ENCODE assay signal across 8 cellular contexts in genomic region chr7:24757799-24758275, GRCh38. TPM values are rescaled to one million over a fixed set of nuclear protein-coding genes. Genes with fewer than 3 reads are reported as not detected.
DNase-seq lines count a peak whose midpoint lies in the region; ATAC-seq and TF ChIP-seq lines count a peak whose summit lies in the region.

No MANE protein-coding gene starts in this region.

- peaks cover 10% of the 10 kb centered on the region for H3K4me1 ChIP-seq in CD8-positive, alpha-beta memory T cell (ENCODE audit: insufficient read depth, low read length)
- H3K4me1 ChIP-seq in duodenal mucosa (ENCODE audit: control insufficient read depth in 1 of 2, insufficient read depth in 2 of 2, low read length in 2 of 2): peaks cover 0 to 6% of the 10 kb centered on the region in 2 donors
- no peaks in the 10 kb centered on the region for H3K4me1 ChIP-seq in mesendoderm (ENCODE audit: control insufficient read depth, low read depth, low read length)
- no peaks in the 10 kb centered on the region for H3K4me1 ChIP-seq in uterus

- POLR2A ChIA-PET in CD8-positive, alpha-beta memory T cell (lab: Charles Lee): no interaction called here

- no peak overlapping the region for H4K8ac ChIP-seq in mesendoderm (ENCODE audit: low read depth, low read length)

- H3K4me2 ChIP-seq in mesendoderm (ENCODE audit: low read length): peak overlapping the region; percentile 78

- intact Hi-C loops in uterus (cut with DNase I; ENCODE audit: low total_unique reads): no loop called here

- CTCF ChIA-PET in CD8-positive, alpha-beta memory T cell (lab: Charles Lee): no interaction called here

- peak overlapping the region; percentile 25 for H3K18ac ChIP-seq in mesendoderm (ENCODE audit: low read length)

- H3K4me1 Mint-ChIP-seq in CD8-positive, alpha-beta memory T cell: peaks cover 18 to 27% (median 22%) of the 10 kb centered on the region in 3 donors

- TF ChIP-seq CTCF in uterus (IDR thresholded peaks at IDR 0.05): no peak

- H3K27ac Mint-ChIP-seq in CD8-positive, alpha-beta memory T cell: peak overlapping the region in 1 of 8 donors; percentile 17

- no peaks in the 10 kb centered on the region for H3K36me3 ChIP-seq in CD8-positive, alpha-beta memory T cell (ENCODE audit: insufficient read depth, low read length)
- H3K36me3 ChIP-seq in duodenal mucosa (ENCODE audit: control insufficient read depth in 1 of 2, insufficient read depth in 2 of 2, low read length in 2 of 2): no peaks in the 10 kb centered on the region
- no peaks in the 10 kb centered on the region for H3K36me3 ChIP-seq in mesendoderm (ENCODE audit: control insufficient read depth, insufficient read depth, low read length)
- no peaks in the 10 kb centered on the region for H3K36me3 ChIP-seq in uterus

- H3K23ac ChIP-seq in mesendoderm (ENCODE audit: low read length): peak overlapping the region; percentile 80

- WGBS in mesendoderm (ENCODE audit: extremely low coverage, insufficient coverage, low lambda C conversion rate): no CpG with 5 or more reads among the region's 23 CpGs

- H2AK5ac ChIP-seq in mesendoderm (ENCODE audit: low read length): no peak overlapping the region

- peak overlapping the region; percentile 22 for H3K4ac ChIP-seq in mesendoderm (ENCODE audit: low read depth, low read length)

- H3K4me3 ChIP-seq in CD8-positive, alpha-beta memory T cell (ENCODE audit: low read length): no peak overlapping the region
- H3K4me3 ChIP-seq in duodenal mucosa (ENCODE audit: low read depth in 1 of 2, low read length in 2 of 2) (peak overlapping the region; percentile 63 to 67), mesendoderm (ENCODE audit: low read length) (peak overlapping the region; percentile 30), uterus (peak overlapping the region; percentile 71 to 77)

- no peak overlapping the region for H2BK15ac ChIP-seq in mesendoderm (replicated peaks; ENCODE audit: low read depth)

- H3K56ac ChIP-seq in mesendoderm (ENCODE audit: low read length): peak overlapping the region; percentile 88

- H2BK5ac ChIP-seq in mesendoderm (ENCODE audit: low read length): no peak overlapping the region

- H4K5ac ChIP-seq in mesendoderm (ENCODE audit: low read length): no peak overlapping the region

- ATAC-seq in GM21723 (IDR thresholded peaks at IDR 0.05; ENCODE audit: unreplicated experiment): peak; percentile 21

- no peaks in the 10 kb centered on the region for H3K36me3 Mint-ChIP-seq in CD8-positive, alpha-beta memory T cell

- peaks cover 0 to 4% (median 0%) of the 10 kb centered on the region in 5 donors for H3K9me3 Mint-ChIP-seq in CD8-positive, alpha-beta memory T cell

- no peaks in the 10 kb centered on the region for H3K9me3 ChIP-seq in CD8-positive, alpha-beta memory T cell (ENCODE audit: low read length)
- no peaks in the 10 kb centered on the region for H3K9me3 ChIP-seq in duodenal mucosa (ENCODE audit: control insufficient read depth in 1 of 2, low read length in 2 of 2)
- H3K9me3 ChIP-seq in uterus: no peaks in the 10 kb centered on the region

- peaks cover 31% of the 10 kb centered on the region for H3K27me3 ChIP-seq in CD8-positive, alpha-beta memory T cell (ENCODE audit: insufficient read depth, low read length, poor library complexity, severe bottlenecking)
- H3K27me3 ChIP-seq in duodenal mucosa (ENCODE audit: control insufficient read depth in 1 of 2, insufficient read depth in 2 of 2, low read length in 2 of 2) (peaks cover 0 to 35% of the 10 kb centered on the region in 2 donors), mesendoderm (ENCODE audit: insufficient read depth, low read length, poor library complexity) (peaks cover 15% of the 10 kb centered on the region), uterus (no peaks in the 10 kb centered on the region)

- H2BK120ac ChIP-seq in mesendoderm (ENCODE audit: low read depth, low read length): no peak overlapping the region

- no peak for TF ChIP-seq POLR2A in uterus (IDR thresholded peaks at IDR 0.05)

- DNase-seq in CD8-positive, alpha-beta memory T cell: no peak
- peak; percentile 76 for DNase-seq in NCI-H226
- peak; percentile 26 for DNase-seq in mesendoderm
- DNase-seq in uterus: peak in 1 of 2 donors; percentile 18
- no peak for DNase-seq in NCI-H345 (lab: John Stamatoyannopoulos, UW)
- DNase-seq in NCI-H2196 treated with DMSO at 0.1 percent for 48 hours (lab: John Stamatoyannopoulos, UW; ENCODE audit: unreplicated experiment): no peak

- H3K27me3 Mint-ChIP-seq in CD8-positive, alpha-beta memory T cell: peaks cover 54 to 76% of the 10 kb centered on the region in 2 donors

- H3K27ac ChIP-seq in CD8-positive, alpha-beta memory T cell (ENCODE audit: low read depth, low read length): no peak overlapping the region
- no peak overlapping the region for H3K27ac ChIP-seq in duodenal mucosa (ENCODE audit: low read depth, low read length)
- no peak overlapping the region for H3K27ac ChIP-seq in mesendoderm (ENCODE audit: low read depth, low read length)
- H3K27ac ChIP-seq in uterus: peak overlapping the region; percentile 91 to 93

- peak overlapping the region; percentile 0 to 59 for H3K9ac ChIP-seq in duodenal mucosa (ENCODE audit: low read depth in 1 of 2, low read length in 2 of 2)
- H3K9ac ChIP-seq in mesendoderm (ENCODE audit: low read length): peak overlapping the region; percentile 74

- no peaks in the 10 kb centered on the region for H3K79me2 ChIP-seq in mesendoderm (ENCODE audit: control insufficient read depth, insufficient read depth, low read length)

- H3K79me1 ChIP-seq in mesendoderm (ENCODE audit: low read length): no peaks in the 10 kb centered on the region

- peak overlapping the region; percentile 60 to 80 (median 72) for H3K4me3 Mint-ChIP-seq in CD8-positive, alpha-beta memory T cell

RNA-seq across cellular contexts. Expression of gene GSDME, which starts 0.6 kb away (rescaled TPM):
- total RNA-seq in CD8-positive, alpha-beta memory T cell: 1 to 10 TPM; 3.7 to 3.9 TPM
- polyA plus RNA-seq in CD8-positive, alpha-beta memory T cell: 0.26 TPM
- 2.8 TPM for polyA plus RNA-seq in mesendoderm (2013, experiment 1 of 2)
- 3.0 TPM for polyA plus RNA-seq in mesendoderm (2013, experiment 2 of 2)
- 10 to 100 TPM; 10.8 to 25.5 (median 20.8) TPM for total RNA-seq in uterus

Comparison
In these comparisons a context has a peak if more than half of its experiments do, and no peak if none do; other contexts are left out.
1. DNase-seq: peak in NCI-H226 (single experiment) and mesendoderm (single experiment); none in CD8-positive, alpha-beta memory T cell (0 of 5), NCI-H345 (single experiment) and NCI-H2196 treated with DMSO at 0.1 percent for 48 hours (single experiment).
2. H3K27ac ChIP-seq: peak in uterus (2 of 2); none in CD8-positive, alpha-beta memory T cell (single experiment), duodenal mucosa (single experiment) and mesendoderm (single experiment).